2 cellular contexts compared by ENCODE assay signal in genomic region chr19:2713170-2713569, GRCh38. TPM values are rescaled to one million over a fixed set of nuclear protein-coding genes. Genes with fewer than 3 reads are reported as not detected.
"Had no signal": no experiment of that assay in that cellular context is flagged by ENCODE, and none has a peak within 500 bp of the region (broad histone marks: within the 10 kb centered on the region; RNA-seq: fewer than 3 reads in every experiment).

No MANE protein-coding gene starts in this region.

RNA-seq across cellular contexts. Expression of gene DIRAS1, which starts 8.0 kb away (rescaled TPM):
- polyA plus RNA-seq: immature natural killer cell had no signal

RNA-seq across cellular contexts. Expression of gene GNG7, which starts 10.7 kb away (rescaled TPM):
- total RNA-seq: myocyte had no signal
